1 cellular context compared by ENCODE assay signal in genomic region chr1:84505167-84506001, GRCh38.
TF ChIP-seq lines count a peak whose summit lies in the region.

No MANE protein-coding gene starts in this region.

TF ChIP-seq in K562, 482 proteins besides CTCF, POLR2A, EP300 and RAD21 (continued from another document and continues in another):
- TF ChIP-seq PREB (CRISPR knock-in tag; IDR thresholded peaks at IDR 0.05) (no peak), ZNF280A (IDR thresholded peaks at IDR 0.05; ENCODE audit: low read depth, partially characterized antibody) (no peak), KLF6 (CRISPR knock-in tag; IDR thresholded peaks at IDR 0.05; ENCODE audit: borderline replicate concordance) (no peak), ZNF57 (CRISPR knock-in tag; IDR thresholded peaks at IDR 0.05) (no peak), PTRF (tag; IDR thresholded peaks at IDR 0.05) (no peak), SMARCB1 (IDR thresholded peaks at IDR 0.05; ENCODE audit: insufficient read length, low read depth) (no peak), ZNF165 (CRISPR knock-in tag; IDR thresholded peaks at IDR 0.05; ENCODE audit: borderline replicate concordance) (no peak), ZNF217 (CRISPR knock-in tag; IDR thresholded peaks at IDR 0.05) (no peak), ZNF280B (CRISPR knock-in tag; IDR thresholded peaks at IDR 0.05) (no peak), C11orf30 (IDR thresholded peaks at IDR 0.05; ENCODE audit: low read depth) (no peak), ETV1 (tag; conservative IDR thresholded peaks at IDR 0.05; ENCODE audit: low read depth) (0 out of 2 replicates have a peak, but pooled peaks have one; percentile 14), ELK3 (CRISPR knock-in tag; IDR thresholded peaks at IDR 0.05) (no peak), KHSRP (IDR thresholded peaks at IDR 0.05) (no peak), IRF9 (tag; IDR thresholded peaks at IDR 0.05) (0 out of 2 replicates have a peak, but pooled peaks have one; percentile 29), ZNF655 (CRISPR knock-in tag; IDR thresholded peaks at IDR 0.05) (no peak), SREBF2 (CRISPR knock-in tag; IDR thresholded peaks at IDR 0.05) (no peak), USF1 (CRISPR knock-in tag; IDR thresholded peaks at IDR 0.05) (no peak), ZNF766 (CRISPR knock-in tag; conservative IDR thresholded peaks at IDR 0.05) (peak; percentile 63; the same call in 1 of the 2 replicates), NFE2L1 (tag; IDR thresholded peaks at IDR 0.05; ENCODE audit: borderline replicate concordance, low read depth) (no peak), NKRF (IDR thresholded peaks at IDR 0.05; ENCODE audit: borderline replicate concordance) (peak; percentile 67), RBM22 (IDR thresholded peaks at IDR 0.05; ENCODE audit: low read depth, low read length, poor library complexity, severe bottlenecking) (peak; percentile 48), E2F6 (IDR thresholded peaks at IDR 0.05; ENCODE audit: borderline replicate concordance in 1 of 2, extremely low read depth in 1 of 2, insufficient read depth in 1 of 2, insufficient read length in 1 of 2, low read depth in 1 of 2, low read length in 1 of 2, poor library complexity in 1 of 2, severe bottlenecking in 1 of 2) (peak; percentile 72 to 90), ETS1 (conservative IDR thresholded peaks at IDR 0.05; ENCODE audit: control insufficient read depth, low read depth, low read length) (no peak), SNRNP70 (optimal IDR thresholded peaks at IDR 0.05; ENCODE audit: low read depth, low read length) (no peak), NCOA4 (IDR thresholded peaks at IDR 0.05; ENCODE audit: partially characterized antibody) (no peak), RUNX1 (IDR thresholded peaks at IDR 0.05; ENCODE audit: low read depth) (no peak), E2F3 (CRISPR knock-in tag; IDR thresholded peaks at IDR 0.05) (no peak), TOE1 (IDR thresholded peaks at IDR 0.05; ENCODE audit: borderline replicate concordance) (no peak), TOE1 (CRISPR knock-in tag; IDR thresholded peaks at IDR 0.05; ENCODE audit: borderline replicate concordance, low read depth) (no peak), E2F8 (IDR thresholded peaks at IDR 0.05; ENCODE audit: low read depth, partially characterized antibody) (no peak), RBM34 (IDR thresholded peaks at IDR 0.05; ENCODE audit: borderline replicate concordance, insufficient read depth, low read length) (no peak), ZBTB1 (CRISPR knock-in tag; IDR thresholded peaks at IDR 0.05; ENCODE audit: borderline replicate concordance, low read depth) (no peak), ADNP (tag; IDR thresholded peaks at IDR 0.05) (no peak), ZNF639 (CRISPR knock-in tag; conservative IDR thresholded peaks at IDR 0.05 in 1 of 2, IDR thresholded peaks at IDR 0.05 in 1 of 2) (no peak), ZKSCAN8 (CRISPR knock-in tag; IDR thresholded peaks at IDR 0.05) (no peak), ZNF311 (CRISPR knock-in tag; IDR thresholded peaks at IDR 0.05) (no peak), RBM25 (IDR thresholded peaks at IDR 0.05; ENCODE audit: low read depth, low read length, severe bottlenecking) (no peak), CREM (IDR thresholded peaks at IDR 0.05; ENCODE audit: low read depth) (0 out of 2 replicates have a peak, but pooled peaks have one; percentile 2), CBX3 (IDR thresholded peaks at IDR 0.05; ENCODE audit: borderline replicate concordance in 1 of 2, low read length in 2 of 2) (0 out of 3 replicates have a peak, but pooled peaks of 1 of the 2 experiments have one; percentile 11), CTCFL (IDR thresholded peaks at IDR 0.05; ENCODE audit: borderline replicate concordance, insufficient read depth, low read depth, low read length, poor library complexity, severe bottlenecking) (no peak), ZFPM2 (CRISPR knock-in tag; IDR thresholded peaks at IDR 0.05) (no peak), MEIS2 (IDR thresholded peaks at IDR 0.05; ENCODE audit: partially characterized antibody) (no peak), ZNF174 (CRISPR knock-in tag; IDR thresholded peaks at IDR 0.05) (no peak)
